24 cellular contexts compared by ENCODE assay signal in genomic region chr16:88432753-88433152, GRCh38.
"Had no signal": no experiment of that assay in that cellular context is flagged by ENCODE, and none has a peak within 500 bp of the region (broad histone marks: within the 10 kb centered on the region; RNA-seq: fewer than 3 reads in every experiment).

No MANE protein-coding gene starts in this region.

- H3K4me1 ChIP-seq: right lobe of liver had no signal

- H3K27ac Mint-ChIP-seq: nephron progenitor cell; neural progenitor cell; progenitor cell of endocrine pancreas; stimulated activated naive CD8-positive, alpha-beta T cell treated with anti-CD3 and anti-CD28 coated beads, Interleukin-15, amount 100 ng/mL, for 72 hours had no signal

- H3K4me3 ChIP-seq: hepatocyte, left ventricle myocardium inferior, lung, mucosa of descending colon, neural progenitor cell, ovary, right atrium auricular region, right lobe of liver, smooth muscle cell, tibial nerve, upper lobe of left lung had no signal

- H3K36me3 Mint-ChIP-seq: naive thymus-derived CD4-positive, alpha-beta T cell; neural progenitor cell; stimulated activated memory B cell treated with anti-CD40 and anti-IgM and Interleukin-4, amounts not matched to agents 10 μg/mL and 1 μg/mL and 100 μg/mL, for 72 hours had no signal

- H3K4me3 Mint-ChIP-seq: nephron progenitor cell; stimulated activated memory B cell treated with anti-CD40 and anti-IgM and Interleukin-4, amounts not matched to agents 10 μg/mL and 1 μg/mL and 100 μg/mL, for 72 hours; stimulated activated naive CD8-positive, alpha-beta T cell treated with anti-CD3 and anti-CD28 coated beads, Interleukin-15, amount 100 ng/mL, for 72 hours had no signal

- H3K27me3 ChIP-seq: hepatocyte, ovary, right lobe of liver had no signal

- ATAC-seq: mucosa of descending colon; naive thymus-derived CD4-positive, alpha-beta T cell; right lobe of liver; stimulated activated memory B cell treated with anti-CD40 and anti-IgM and Interleukin-4, amounts not matched to agents 10 μg/mL and 1 μg/mL and 100 μg/mL, for 72 hours; stimulated activated naive CD8-positive, alpha-beta T cell treated with anti-CD3 and anti-CD28 coated beads, Interleukin-15, amount 100 ng/mL, for 72 hours had no signal

- H3K9ac ChIP-seq: neural progenitor cell had no signal

- H3K27ac ChIP-seq: hepatocyte, left ventricle myocardium inferior, neural progenitor cell, ovary, right atrium auricular region, right lobe of liver, tibial nerve, upper lobe of left lung had no signal

- H3K27me3 Mint-ChIP-seq: stimulated activated memory B cell treated with anti-CD40 and anti-IgM and Interleukin-4, amounts not matched to agents 10 μg/mL and 1 μg/mL and 100 μg/mL, for 72 hours; stimulated activated naive CD8-positive, alpha-beta T cell treated with anti-CD3 and anti-CD28 coated beads, Interleukin-15, amount 100 ng/mL, for 72 hours had no signal

- DNase-seq: islet precursor cell; left ventricle myocardium inferior; midbrain; mucosa of descending colon; naive thymus-derived CD4-positive, alpha-beta T cell; nephron progenitor cell; ovary; right lobe of liver; stimulated activated CD4-positive, alpha-beta T cell treated with anti-CD3 and anti-CD28 coated beads, Interleukin-1b, Interleukin-23, amount 100 ng/mL, for 48 hours; stimulated activated CD4-positive, alpha-beta T cell treated with anti-CD3 and anti-CD28 coated beads, Interleukin-2, amount 100 ng/mL, for 48 hours; stimulated activated CD4-positive, alpha-beta T cell treated with anti-CD3 and anti-CD28 coated beads, Interleukin-4, amount 100 ng/mL, for 4 hours; stimulated activated CD8-positive, alpha-beta memory T cell treated with anti-CD3 and anti-CD28 coated beads, Interleukin-4, amount 100 ng/mL, for 48 hours; stimulated activated naive CD4-positive, alpha-beta T cell treated with Interleukin-2 at 50 U/mL for 16 hours; stimulated activated naive CD8-positive, alpha-beta T cell treated with anti-CD3 and anti-CD28 coated beads, Interleukin-15, amount 100 ng/mL, for 72 hours; substantia nigra had no signal

- H3K36me3 ChIP-seq: left ventricle myocardium inferior, neural progenitor cell, ovary, right atrium auricular region, right lobe of liver, tibial nerve, upper lobe of left lung had no signal

- H3K4me2 ChIP-seq: hepatocyte, neural progenitor cell, smooth muscle cell had no signal

- H3K9me3 Mint-ChIP-seq: naive thymus-derived CD4-positive, alpha-beta T cell; nephron progenitor cell; neural progenitor cell; stimulated activated memory B cell treated with anti-CD40 and anti-IgM and Interleukin-4, amounts not matched to agents 10 μg/mL and 1 μg/mL and 100 μg/mL, for 72 hours; stimulated activated naive CD8-positive, alpha-beta T cell treated with anti-CD3 and anti-CD28 coated beads, Interleukin-15, amount 100 ng/mL, for 72 hours had no signal

- H3K9me3 ChIP-seq: left ventricle myocardium inferior, mucosa of descending colon, ovary, right atrium auricular region, right lobe of liver, tibial nerve, upper lobe of left lung had no signal

- H3K4me1 Mint-ChIP-seq: neural progenitor cell had no signal
